Comparison of ENCODE assay signal across 8 cellular contexts in the genomic region with DNA sequence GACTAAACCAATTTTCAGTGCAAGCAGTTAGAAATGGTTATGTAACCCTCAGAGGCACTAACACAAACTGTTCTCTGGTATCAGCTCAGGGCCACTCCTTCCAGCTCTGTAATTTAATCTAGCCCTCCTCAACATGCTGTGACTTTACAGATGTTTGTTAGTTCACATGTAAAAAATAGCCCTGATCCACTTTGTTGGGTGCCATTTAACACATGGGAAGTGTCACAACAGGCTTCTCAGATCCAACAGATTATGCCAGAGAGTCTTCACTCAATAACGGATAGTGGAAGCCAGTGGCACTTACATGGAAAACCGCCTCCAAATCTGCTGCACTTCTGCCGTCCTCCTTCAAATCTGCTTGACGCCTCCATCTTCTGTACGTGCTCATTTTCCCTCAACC.
"Had no signal": no experiment of that assay in that cellular context is flagged by ENCODE, and none has a peak within 500 bp of the region (broad histone marks: within the 10 kb centered on the region; RNA-seq: fewer than 3 reads in every experiment).

No MANE protein-coding gene starts in this region.

- ATAC-seq: WTC11 had no signal

- H3K4me1 ChIP-seq: transverse colon had no signal

- H3K4me3 ChIP-seq: cardiac muscle cell, coronary artery, transverse colon had no signal

- H3K27me3 ChIP-seq: cardiac muscle cell, transverse colon had no signal

- H3K9me3 ChIP-seq: transverse colon had no signal

- H3K36me3 ChIP-seq: cardiac muscle cell, transverse colon had no signal

- DNase-seq: activated CD4-positive, alpha-beta T cell treated with anti-CD3 and anti-CD28 coated beads for 48 hours; activated naive CD4-positive, alpha-beta T cell treated with anti-CD3 and anti-CD28 coated beads for 36 hours; effector CD8-positive, alpha-beta T cell; small intestine; transverse colon had no signal

- H3K27ac ChIP-seq: cardiac muscle cell, coronary artery, transverse colon had no signal
